In the genomic region with DNA sequence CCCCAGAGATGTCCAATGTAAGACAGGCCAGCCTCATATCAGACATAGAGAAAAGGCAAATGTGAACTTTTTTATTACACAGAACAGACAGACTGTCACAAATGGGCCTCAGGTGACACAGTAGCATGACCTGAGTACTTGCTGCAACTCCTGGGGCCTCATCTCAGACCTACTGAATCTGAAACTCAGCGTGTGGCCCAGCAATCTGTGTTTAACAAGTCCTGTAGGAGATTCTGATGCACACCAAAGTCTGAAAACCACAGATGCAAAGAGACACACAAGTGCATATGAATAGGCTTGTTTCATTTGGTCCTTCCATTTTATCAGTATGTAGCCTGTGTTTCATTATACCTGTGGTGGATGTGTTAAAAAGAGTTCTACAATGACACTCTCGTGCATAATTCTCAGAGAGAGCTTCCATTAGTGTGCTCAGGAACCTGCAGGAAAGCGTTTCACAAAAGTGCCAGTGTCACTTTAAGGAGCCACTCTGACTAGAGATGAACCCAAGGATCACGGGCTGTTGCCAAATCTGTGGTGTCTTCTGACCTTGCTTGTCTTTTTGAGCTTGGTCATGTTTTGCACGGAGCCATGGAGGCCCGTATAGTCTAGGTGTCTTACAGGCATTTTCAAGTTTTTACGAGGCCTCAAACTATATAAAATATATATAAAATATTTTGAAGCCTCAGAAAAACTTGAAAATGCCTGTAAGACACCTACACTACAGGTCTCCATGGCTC, we compare ENCODE assay signal across 2 cellular contexts.
TF ChIP-seq lines count a peak whose summit lies in the region.

No MANE protein-coding gene starts in this region.

TF ChIP-seq in HEK293, 187 proteins besides CTCF, POLR2A, EP300 and RAD21:
- TF ChIP-seq OSR2 (tag by site-specific recombination; IDR thresholded peaks at IDR 0.05): no peak
- TF ChIP-seq, protein P1, sequence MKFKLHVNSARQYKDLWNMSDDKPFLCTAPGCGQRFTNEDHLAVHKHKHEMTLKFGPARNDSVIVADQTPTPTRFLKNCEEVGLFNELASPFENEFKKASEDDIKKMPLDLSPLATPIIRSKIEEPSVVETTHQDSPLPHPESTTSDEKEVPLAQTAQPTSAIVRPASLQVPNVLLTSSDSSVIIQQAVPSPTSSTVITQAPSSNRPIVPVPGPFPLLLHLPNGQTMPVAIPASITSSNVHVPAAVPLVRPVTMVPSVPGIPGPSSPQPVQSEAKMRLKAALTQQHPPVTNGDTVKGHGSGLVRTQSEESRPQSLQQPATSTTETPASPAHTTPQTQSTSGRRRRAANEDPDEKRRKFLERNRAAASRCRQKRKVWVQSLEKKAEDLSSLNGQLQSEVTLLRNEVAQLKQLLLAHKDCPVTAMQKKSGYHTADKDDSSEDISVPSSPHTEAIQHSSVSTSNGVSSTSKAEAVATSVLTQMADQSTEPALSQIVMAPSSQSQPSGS (tag by site-specific recombination; IDR thresholded peaks at IDR 0.05; ENCODE audit: low read depth): no peak
- peak; percentile 44; the same call in 1 of the 2 replicates for TF ChIP-seq ZBTB20 (tag by site-specific recombination; IDR thresholded peaks at IDR 0.05)
- TF ChIP-seq ZNF521 (tag by site-specific recombination; IDR thresholded peaks at IDR 0.05): no peak

TF ChIP-seq in HepG2, 621 proteins besides CTCF, POLR2A, EP300 and RAD21:
- TF ChIP-seq SOX6 (IDR thresholded peaks at IDR 0.05) (no peak), SOX6 (CRISPR knock-in tag; IDR thresholded peaks at IDR 0.05) (no peak), LCORL (IDR thresholded peaks at IDR 0.05) (no peak), LCORL (CRISPR knock-in tag; IDR thresholded peaks at IDR 0.05) (no peak), SOX5 (CRISPR knock-in tag; IDR thresholded peaks at IDR 0.05; ENCODE audit: borderline replicate concordance) (no peak), REXO4 (CRISPR knock-in tag; IDR thresholded peaks at IDR 0.05; ENCODE audit: borderline replicate concordance) (no peak), SYNCRIP (IDR thresholded peaks at IDR 0.05; ENCODE audit: insufficient read depth, low read depth, low read length) (no peak), RCOR2 (CRISPR knock-in tag; IDR thresholded peaks at IDR 0.05) (no peak), ZBTB8A (CRISPR knock-in tag; IDR thresholded peaks at IDR 0.05; ENCODE audit: borderline replicate concordance, low read depth) (no peak), AKAP8 (CRISPR knock-in tag; IDR thresholded peaks at IDR 0.05) (no peak), ARNT (IDR thresholded peaks at IDR 0.05) (no peak), KDM5A (IDR thresholded peaks at IDR 0.05; ENCODE audit: borderline replicate concordance, low read length) (no peak), ZNF317 (CRISPR knock-in tag; IDR thresholded peaks at IDR 0.05) (no peak), TFDP2 (CRISPR knock-in tag; IDR thresholded peaks at IDR 0.05) (no peak), ZNF264 (CRISPR knock-in tag; IDR thresholded peaks at IDR 0.05) (no peak), PAWR (CRISPR knock-in tag; IDR thresholded peaks at IDR 0.05; ENCODE audit: borderline replicate concordance) (no peak), ZNF33B (CRISPR knock-in tag; IDR thresholded peaks at IDR 0.05) (no peak), ZNF562 (CRISPR knock-in tag; IDR thresholded peaks at IDR 0.05; ENCODE audit: borderline replicate concordance) (no peak), FOXM1 (CRISPR knock-in tag; IDR thresholded peaks at IDR 0.05) (no peak)
- TF ChIP-seq, protein P2, sequence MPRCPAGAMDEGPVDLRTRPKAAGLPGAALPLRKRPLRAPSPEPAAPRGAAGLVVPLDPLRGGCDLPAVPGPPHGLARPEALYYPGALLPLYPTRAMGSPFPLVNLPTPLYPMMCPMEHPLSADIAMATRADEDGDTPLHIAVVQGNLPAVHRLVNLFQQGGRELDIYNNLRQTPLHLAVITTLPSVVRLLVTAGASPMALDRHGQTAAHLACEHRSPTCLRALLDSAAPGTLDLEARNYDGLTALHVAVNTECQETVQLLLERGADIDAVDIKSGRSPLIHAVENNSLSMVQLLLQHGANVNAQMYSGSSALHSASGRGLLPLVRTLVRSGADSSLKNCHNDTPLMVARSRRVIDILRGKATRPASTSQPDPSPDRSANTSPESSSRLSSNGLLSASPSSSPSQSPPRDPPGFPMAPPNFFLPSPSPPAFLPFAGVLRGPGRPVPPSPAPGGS (CRISPR knock-in tag; IDR thresholded peaks at IDR 0.05): no peak
- TF ChIP-seq, protein P3, sequence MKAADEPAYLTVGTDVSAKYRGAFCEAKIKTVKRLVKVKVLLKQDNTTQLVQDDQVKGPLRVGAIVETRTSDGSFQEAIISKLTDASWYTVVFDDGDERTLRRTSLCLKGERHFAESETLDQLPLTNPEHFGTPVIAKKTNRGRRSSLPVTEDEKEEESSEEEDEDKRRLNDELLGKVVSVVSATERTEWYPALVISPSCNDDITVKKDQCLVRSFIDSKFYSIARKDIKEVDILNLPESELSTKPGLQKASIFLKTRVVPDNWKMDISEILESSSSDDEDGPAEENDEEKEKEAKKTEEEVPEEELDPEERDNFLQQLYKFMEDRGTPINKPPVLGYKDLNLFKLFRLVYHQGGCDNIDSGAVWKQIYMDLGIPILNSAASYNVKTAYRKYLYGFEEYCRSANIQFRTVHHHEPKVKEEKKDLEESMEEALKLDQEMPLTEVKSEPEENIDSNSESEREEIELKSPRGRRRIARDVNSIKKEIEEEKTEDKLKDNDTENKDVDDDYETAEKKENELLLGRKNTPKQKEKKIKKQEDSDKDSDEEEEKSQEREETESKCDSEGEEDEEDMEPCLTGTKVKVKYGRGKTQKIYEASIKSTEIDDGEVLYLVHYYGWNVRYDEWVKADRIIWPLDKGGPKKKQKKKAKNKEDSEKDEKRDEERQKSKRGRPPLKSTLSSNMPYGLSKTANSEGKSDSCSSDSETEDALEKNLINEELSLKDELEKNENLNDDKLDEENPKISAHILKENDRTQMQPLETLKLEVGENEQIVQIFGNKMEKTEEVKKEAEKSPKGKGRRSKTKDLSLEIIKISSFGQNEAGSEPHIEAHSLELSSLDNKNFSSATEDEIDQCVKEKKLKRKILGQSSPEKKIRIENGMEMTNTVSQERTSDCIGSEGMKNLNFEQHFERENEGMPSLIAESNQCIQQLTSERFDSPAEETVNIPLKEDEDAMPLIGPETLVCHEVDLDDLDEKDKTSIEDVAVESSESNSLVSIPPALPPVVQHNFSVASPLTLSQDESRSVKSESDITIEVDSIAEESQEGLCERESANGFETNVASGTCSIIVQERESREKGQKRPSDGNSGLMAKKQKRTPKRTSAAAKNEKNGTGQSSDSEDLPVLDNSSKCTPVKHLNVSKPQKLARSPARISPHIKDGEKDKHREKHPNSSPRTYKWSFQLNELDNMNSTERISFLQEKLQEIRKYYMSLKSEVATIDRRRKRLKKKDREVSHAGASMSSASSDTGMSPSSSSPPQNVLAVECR (CRISPR knock-in tag; IDR thresholded peaks at IDR 0.05; ENCODE audit: borderline replicate concordance): no peak
TF ChIP-seq in HepG2: peak in this region for 0.
